ENCODE assay signal across 8 cellular contexts in the genomic region with DNA sequence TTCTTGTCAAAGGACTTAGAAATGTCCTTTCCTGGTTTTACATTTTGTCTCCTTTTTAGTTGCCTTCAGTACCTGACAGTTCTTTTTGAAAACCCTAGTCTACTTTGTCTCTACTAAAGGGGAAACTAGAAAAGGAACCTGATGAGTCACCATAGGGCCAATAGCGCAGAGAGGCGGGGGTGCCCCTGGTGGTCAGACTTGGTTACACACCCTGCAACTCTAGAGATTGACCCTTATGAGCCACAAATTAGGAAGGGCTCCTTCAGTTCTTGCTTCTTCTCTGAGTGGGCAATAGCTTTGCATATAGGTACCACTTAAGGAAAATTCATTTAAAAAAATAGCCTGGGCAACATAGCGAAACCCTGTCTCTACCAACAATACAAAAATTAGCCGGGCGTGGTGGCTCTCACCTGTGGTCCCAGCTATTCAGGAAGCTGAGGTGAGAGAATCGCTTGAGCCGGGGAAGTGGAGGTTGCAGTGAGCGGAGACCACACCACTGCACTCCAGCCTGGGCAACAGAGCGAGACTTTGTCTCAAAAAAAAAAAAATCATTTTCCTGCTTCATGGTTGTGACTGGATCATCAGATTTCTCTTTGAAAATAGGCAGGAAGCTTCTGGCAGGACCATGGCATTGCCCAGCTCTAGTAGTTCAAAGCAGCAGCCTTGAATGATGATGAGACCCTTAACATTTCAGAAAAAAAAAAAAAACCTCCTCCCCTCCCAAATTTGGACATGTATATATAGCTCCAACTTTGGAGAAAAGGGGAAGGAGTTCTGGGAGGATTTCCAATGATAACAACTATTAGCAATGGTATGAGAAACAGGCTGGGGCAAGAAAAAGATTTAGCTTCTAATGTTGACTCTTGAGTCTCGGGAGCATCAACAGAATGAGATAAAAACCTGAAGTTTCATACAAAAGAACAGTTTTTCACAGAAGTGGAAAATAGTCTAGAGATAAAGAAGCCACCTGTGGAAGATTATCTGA. TPM values are rescaled to one million over a fixed set of nuclear protein-coding genes. Genes with fewer than 3 reads are reported as not detected.
DNase-seq lines count a peak whose midpoint lies in the region; ATAC-seq and TF ChIP-seq lines count a peak whose summit lies in the region.

No MANE protein-coding gene starts in this region.

- no peaks in the 10 kb centered on the region for H3K27me3 Mint-ChIP-seq in activated T-helper 1 cell treated with anti-CD3 and anti-CD28 coated beads, Interleukin-12 subunit alpha, Interleukin-12 subunit beta, Interleukin-2, Interleukin-4 antibody, amounts not matched to agents 30 ng/mL and 10 ng/mL and 1 ng/mL, durations not matched to agents 14 hours and 24 hours and 36 hours (ENCODE audit: insufficient read depth)

- H3K4me1 ChIP-seq in parathyroid adenoma (peaks cover 16% of the 10 kb centered on the region), tibial artery (peaks cover 0 to 90% (median 18%) of the 10 kb centered on the region in 4 donors)

- ATAC-seq in GM19351 (IDR thresholded peaks at IDR 0.05; ENCODE audit: unreplicated experiment) (peak; percentile 98), HG03378 (IDR thresholded peaks at IDR 0.05; ENCODE audit: unreplicated experiment) (peak; percentile 94)

- peaks cover 17% of the 10 kb centered on the region for H3K4me1 Mint-ChIP-seq in activated T-helper 1 cell treated with anti-CD3 and anti-CD28 coated beads, Interleukin-12 subunit alpha, Interleukin-12 subunit beta, Interleukin-2, Interleukin-4 antibody, amounts not matched to agents 30 ng/mL and 10 ng/mL and 1 ng/mL, durations not matched to agents 14 hours and 24 hours and 36 hours (ENCODE audit: low read depth)

- H3K9me3 Mint-ChIP-seq in activated T-helper 1 cell treated with anti-CD3 and anti-CD28 coated beads, Interleukin-12 subunit alpha, Interleukin-12 subunit beta, Interleukin-2, Interleukin-4 antibody, amounts not matched to agents 30 ng/mL and 10 ng/mL and 1 ng/mL, durations not matched to agents 14 hours and 24 hours and 36 hours, result no peaks in the 10 kb centered on the region

- H2AFZ ChIP-seq in parathyroid adenoma, result no peak overlapping the region

- H3K36me3 Mint-ChIP-seq in activated T-helper 1 cell treated with anti-CD3 and anti-CD28 coated beads, Interleukin-12 subunit alpha, Interleukin-12 subunit beta, Interleukin-2, Interleukin-4 antibody, amounts not matched to agents 30 ng/mL and 10 ng/mL and 1 ng/mL, durations not matched to agents 14 hours and 24 hours and 36 hours (ENCODE audit: low read depth), result peaks cover 26% of the 10 kb centered on the region

- H3K4me3 ChIP-seq in parathyroid adenoma (ENCODE audit: low read depth, low read length) (no peak overlapping the region), tibial artery (peak overlapping the region in 1 of 2 donors; percentile 10)

- DNase-seq in CMK (ENCODE audit: low read depth), result peak; percentile 41
- DNase-seq in RPMI8226, result peak; percentile 83
- DNase-seq in activated T-helper 1 cell treated with anti-CD3 and anti-CD28 coated beads, Interleukin-12 subunit alpha, Interleukin-12 subunit beta, Interleukin-2, Interleukin-4 antibody, amounts not matched to agents 30 ng/mL and 10 ng/mL and 1 ng/mL, durations not matched to agents 14 hours and 24 hours and 36 hours (ENCODE audit: low spot score), result peak; percentile 59
- DNase-seq in fibroblast of the conjunctiva (ENCODE audit: low read depth), result peak; percentile 53
- DNase-seq in tibial artery, result peak; percentile 77 to 86

- H3K4me3 Mint-ChIP-seq in activated T-helper 1 cell treated with anti-CD3 and anti-CD28 coated beads, Interleukin-12 subunit alpha, Interleukin-12 subunit beta, Interleukin-2, Interleukin-4 antibody, amounts not matched to agents 30 ng/mL and 10 ng/mL and 1 ng/mL, durations not matched to agents 14 hours and 24 hours and 36 hours, result no peak overlapping the region

- H3K9me3 ChIP-seq in parathyroid adenoma (ENCODE audit: control insufficient read depth, low read length) (no peaks in the 10 kb centered on the region), tibial artery (no peaks in the 10 kb centered on the region)

- H3K9ac ChIP-seq in parathyroid adenoma, result no peak overlapping the region

- H3K27ac ChIP-seq in parathyroid adenoma, result peak overlapping the region; percentile 43
- peak overlapping the region; percentile 72 to 84 for H3K27ac ChIP-seq in tibial artery

- peaks cover 27% of the 10 kb centered on the region for H3K79me2 ChIP-seq in parathyroid adenoma

- TF ChIP-seq CTCF in parathyroid adenoma (IDR thresholded peaks at IDR 0.05) (peak; percentile 96), tibial artery (IDR thresholded peaks at IDR 0.05) (peak; percentile 81 to 86)

- H3K4me2 ChIP-seq in parathyroid adenoma (ENCODE audit: low read length), result no peak overlapping the region

- peak overlapping the region; percentile 3 for H3K27ac Mint-ChIP-seq in activated T-helper 1 cell treated with anti-CD3 and anti-CD28 coated beads, Interleukin-12 subunit alpha, Interleukin-12 subunit beta, Interleukin-2, Interleukin-4 antibody, amounts not matched to agents 30 ng/mL and 10 ng/mL and 1 ng/mL, durations not matched to agents 14 hours and 24 hours and 36 hours

- H3K36me3 ChIP-seq in parathyroid adenoma (ENCODE audit: control insufficient read depth, insufficient read depth, low read length) (no peaks in the 10 kb centered on the region), tibial artery (peaks cover 42 to 58% (median 51%) of the 10 kb centered on the region in 3 donors)

- intact Hi-C loops in activated T-helper 1 cell treated with anti-CD3 and anti-CD28 coated beads, Interleukin-12 subunit alpha, Interleukin-12 subunit beta, Interleukin-2, Interleukin-4 antibody, amounts not matched to agents 30 ng/mL and 10 ng/mL and 1 ng/mL, durations not matched to agents 14 hours and 24 hours and 36 hours (cut with micrococcal nuclease), result loop anchor here (1.0 kb wide), 7 partner anchors 11 to 138 kb away; no protein-coding TSS in a partner anchor
- intact Hi-C loops in tibial artery (cut with DNase I; ENCODE audit: low total_unique reads), result no loop called here

- no peaks in the 10 kb centered on the region for H3K27me3 ChIP-seq in parathyroid adenoma (ENCODE audit: control insufficient read depth, insufficient read depth, low read length)
- no peaks in the 10 kb centered on the region for H3K27me3 ChIP-seq in tibial artery

RNA-seq across cellular contexts. Expression of gene RASA2, which starts 45.2 kb away (rescaled TPM):
- 37.7 and 39.2 TPM in 2 replicates for total RNA-seq in activated T-helper 1 cell treated with anti-CD3 and anti-CD28 coated beads, Interleukin-12 subunit alpha, Interleukin-12 subunit beta, Interleukin-2, Interleukin-4 antibody, amounts not matched to agents 30 ng/mL and 10 ng/mL and 1 ng/mL, durations not matched to agents 14 hours and 24 hours and 36 hours
